In the genomic region with DNA sequence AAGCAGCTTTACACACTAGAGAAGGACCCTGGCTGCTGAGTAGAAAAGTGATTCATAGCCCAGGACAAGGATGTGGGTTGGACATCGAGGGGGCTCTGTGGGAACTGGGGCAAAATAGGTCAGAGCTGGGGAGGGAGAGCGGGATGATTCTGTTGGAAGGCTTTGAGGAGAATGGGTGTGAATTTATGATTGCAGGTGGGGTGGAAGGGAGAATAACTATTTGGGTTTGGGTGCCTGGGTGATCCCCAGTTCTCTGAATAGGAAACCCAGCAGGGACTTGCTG, we compare ENCODE assay signal across 3 cellular contexts.
TF ChIP-seq lines count a peak whose summit lies in the region.

No MANE protein-coding gene starts in this region.

TF ChIP-seq in HepG2, 621 proteins besides CTCF, POLR2A, EP300 and RAD21 (continues in another document):
- 0 out of 2 replicates have a peak, but pooled peaks have one; percentile 6 for TF ChIP-seq ZFY (CRISPR knock-in tag; IDR thresholded peaks at IDR 0.05)
- no peak for TF ChIP-seq ZNF546 (CRISPR knock-in tag; conservative IDR thresholded peaks at IDR 0.05)
- no peak for TF ChIP-seq ZBTB7B (CRISPR knock-in tag; IDR thresholded peaks at IDR 0.05)
- TF ChIP-seq MEF2D (CRISPR knock-in tag; IDR thresholded peaks at IDR 0.05), result no peak
- peak; percentile 40 for TF ChIP-seq HNRNPH1 (optimal IDR thresholded peaks at IDR 0.05; ENCODE audit: low read depth, low read length)
- no peak for TF ChIP-seq ZNF205 (CRISPR knock-in tag; IDR thresholded peaks at IDR 0.05)
- TF ChIP-seq, protein P1, sequence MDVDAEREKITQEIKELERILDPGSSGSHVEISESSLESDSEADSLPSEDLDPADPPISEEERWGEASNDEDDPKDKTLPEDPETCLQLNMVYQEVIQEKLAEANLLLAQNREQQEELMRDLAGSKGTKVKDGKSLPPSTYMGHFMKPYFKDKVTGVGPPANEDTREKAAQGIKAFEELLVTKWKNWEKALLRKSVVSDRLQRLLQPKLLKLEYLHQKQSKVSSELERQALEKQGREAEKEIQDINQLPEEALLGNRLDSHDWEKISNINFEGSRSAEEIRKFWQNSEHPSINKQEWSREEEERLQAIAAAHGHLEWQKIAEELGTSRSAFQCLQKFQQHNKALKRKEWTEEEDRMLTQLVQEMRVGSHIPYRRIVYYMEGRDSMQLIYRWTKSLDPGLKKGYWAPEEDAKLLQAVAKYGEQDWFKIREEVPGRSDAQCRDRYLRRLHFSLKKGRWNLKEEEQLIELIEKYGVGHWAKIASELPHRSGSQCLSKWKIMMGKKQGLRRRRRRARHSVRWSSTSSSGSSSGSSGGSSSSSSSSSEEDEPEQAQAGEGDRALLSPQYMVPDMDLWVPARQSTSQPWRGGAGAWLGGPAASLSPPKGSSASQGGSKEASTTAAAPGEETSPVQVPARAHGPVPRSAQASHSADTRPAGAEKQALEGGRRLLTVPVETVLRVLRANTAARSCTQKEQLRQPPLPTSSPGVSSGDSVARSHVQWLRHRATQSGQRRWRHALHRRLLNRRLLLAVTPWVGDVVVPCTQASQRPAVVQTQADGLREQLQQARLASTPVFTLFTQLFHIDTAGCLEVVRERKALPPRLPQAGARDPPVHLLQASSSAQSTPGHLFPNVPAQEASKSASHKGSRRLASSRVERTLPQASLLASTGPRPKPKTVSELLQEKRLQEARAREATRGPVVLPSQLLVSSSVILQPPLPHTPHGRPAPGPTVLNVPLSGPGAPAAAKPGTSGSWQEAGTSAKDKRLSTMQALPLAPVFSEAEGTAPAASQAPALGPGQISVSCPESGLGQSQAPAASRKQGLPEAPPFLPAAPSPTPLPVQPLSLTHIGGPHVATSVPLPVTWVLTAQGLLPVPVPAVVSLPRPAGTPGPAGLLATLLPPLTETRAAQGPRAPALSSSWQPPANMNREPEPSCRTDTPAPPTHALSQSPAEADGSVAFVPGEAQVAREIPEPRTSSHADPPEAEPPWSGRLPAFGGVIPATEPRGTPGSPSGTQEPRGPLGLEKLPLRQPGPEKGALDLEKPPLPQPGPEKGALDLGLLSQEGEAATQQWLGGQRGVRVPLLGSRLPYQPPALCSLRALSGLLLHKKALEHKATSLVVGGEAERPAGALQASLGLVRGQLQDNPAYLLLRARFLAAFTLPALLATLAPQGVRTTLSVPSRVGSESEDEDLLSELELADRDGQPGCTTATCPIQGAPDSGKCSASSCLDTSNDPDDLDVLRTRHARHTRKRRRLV (CRISPR knock-in tag; IDR thresholded peaks at IDR 0.05), result no peak
- no peak for TF ChIP-seq TCF7 (IDR thresholded peaks at IDR 0.05; ENCODE audit: low read depth)
- no peak for TF ChIP-seq SRSF4 (IDR thresholded peaks at IDR 0.05; ENCODE audit: low read depth, low read length, poor library complexity, severe bottlenecking)
- TF ChIP-seq TCF7L2 (IDR thresholded peaks at IDR 0.05; ENCODE audit: low read depth, low read length), result no peak
- TF ChIP-seq RNF219 (CRISPR knock-in tag; IDR thresholded peaks at IDR 0.05), result no peak
- no peak for TF ChIP-seq CBX2 (IDR thresholded peaks at IDR 0.05; ENCODE audit: low read depth, low read length)
- TF ChIP-seq CBX2 (CRISPR knock-in tag; IDR thresholded peaks at IDR 0.05; ENCODE audit: low read depth), result no peak

TF ChIP-seq in WTC11, 78 proteins besides CTCF, POLR2A, EP300 and RAD21:
- TF ChIP-seq ZNF138 (CRISPR knock-in tag; conservative IDR thresholded peaks at IDR 0.05), result no peak
- no peak for TF ChIP-seq ZNF232 (CRISPR knock-in tag; IDR thresholded peaks at IDR 0.05)
- no peak for TF ChIP-seq TEAD4 (CRISPR knock-in tag; IDR thresholded peaks at IDR 0.05)
- TF ChIP-seq, protein P2, sequence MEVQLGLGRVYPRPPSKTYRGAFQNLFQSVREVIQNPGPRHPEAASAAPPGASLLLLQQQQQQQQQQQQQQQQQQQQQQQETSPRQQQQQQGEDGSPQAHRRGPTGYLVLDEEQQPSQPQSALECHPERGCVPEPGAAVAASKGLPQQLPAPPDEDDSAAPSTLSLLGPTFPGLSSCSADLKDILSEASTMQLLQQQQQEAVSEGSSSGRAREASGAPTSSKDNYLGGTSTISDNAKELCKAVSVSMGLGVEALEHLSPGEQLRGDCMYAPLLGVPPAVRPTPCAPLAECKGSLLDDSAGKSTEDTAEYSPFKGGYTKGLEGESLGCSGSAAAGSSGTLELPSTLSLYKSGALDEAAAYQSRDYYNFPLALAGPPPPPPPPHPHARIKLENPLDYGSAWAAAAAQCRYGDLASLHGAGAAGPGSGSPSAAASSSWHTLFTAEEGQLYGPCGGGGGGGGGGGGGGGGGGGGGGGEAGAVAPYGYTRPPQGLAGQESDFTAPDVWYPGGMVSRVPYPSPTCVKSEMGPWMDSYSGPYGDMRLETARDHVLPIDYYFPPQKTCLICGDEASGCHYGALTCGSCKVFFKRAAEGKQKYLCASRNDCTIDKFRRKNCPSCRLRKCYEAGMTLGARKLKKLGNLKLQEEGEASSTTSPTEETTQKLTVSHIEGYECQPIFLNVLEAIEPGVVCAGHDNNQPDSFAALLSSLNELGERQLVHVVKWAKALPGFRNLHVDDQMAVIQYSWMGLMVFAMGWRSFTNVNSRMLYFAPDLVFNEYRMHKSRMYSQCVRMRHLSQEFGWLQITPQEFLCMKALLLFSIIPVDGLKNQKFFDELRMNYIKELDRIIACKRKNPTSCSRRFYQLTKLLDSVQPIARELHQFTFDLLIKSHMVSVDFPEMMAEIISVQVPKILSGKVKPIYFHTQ (CRISPR knock-in tag; IDR thresholded peaks at IDR 0.05), result no peak
- no peak for TF ChIP-seq AFF4 (CRISPR knock-in tag; IDR thresholded peaks at IDR 0.05; ENCODE audit: borderline replicate concordance)
- no peak for TF ChIP-seq ZBTB43 (CRISPR knock-in tag; IDR thresholded peaks at IDR 0.05)
- no peak for TF ChIP-seq ESRRA (CRISPR knock-in tag; IDR thresholded peaks at IDR 0.05; ENCODE audit: borderline replicate concordance)
- no peak for TF ChIP-seq ZMAT4 (CRISPR knock-in tag; IDR thresholded peaks at IDR 0.05)
- no peak for TF ChIP-seq OVOL2 (CRISPR knock-in tag; IDR thresholded peaks at IDR 0.05; ENCODE audit: borderline replicate concordance)

TF ChIP-seq in SK-N-SH treated with all-trans-retinoic acid at 6 μM for 48 hours, 23 proteins besides CTCF, POLR2A, EP300 and RAD21:
- TF ChIP-seq GLIS3 (CRISPR knock-in tag; IDR thresholded peaks at IDR 0.05) (no peak), ESRRG (CRISPR knock-in tag; IDR thresholded peaks at IDR 0.05) (no peak)
